Comparison of ENCODE assay signal across 14 cellular contexts in genomic region chr7:47265621-47266020, GRCh38.
A peak's percentile ranks its signal among the peaks of the same experiment; 100 is the strongest.
DNase-seq lines count a peak whose midpoint lies in the region; ATAC-seq, FAIRE-seq and TF ChIP-seq lines count a peak whose summit lies in the region.
"Had no signal": no experiment of that assay in that cellular context is flagged by ENCODE, and none has a peak within 500 bp of the region (broad histone marks: within the 10 kb centered on the region; RNA-seq: fewer than 3 reads in every experiment).

No MANE protein-coding gene starts in this region.

- H3K9ac ChIP-seq in adipocyte (ENCODE audit: low read length), result peak overlapping the region; percentile 68

- peaks cover 17% of the 10 kb centered on the region for H3K4me1 ChIP-seq in adipocyte (ENCODE audit: control insufficient read depth, insufficient read depth, low read length)
- H3K4me1 ChIP-seq in tibial artery, result peaks cover 0 to 18% (median 8%) of the 10 kb centered on the region in 4 donors
- H3K4me1 ChIP-seq: BE2C had no signal

- FAIRE-seq in HTR-8/SVneo (lab: Jason Lieb, UNC), result peak; percentile 16
- peak; percentile 53 for FAIRE-seq in urothelium cell line (lab: Jason Lieb, UNC)
- FAIRE-seq: D721Med had no signal

- DNase-seq in HTR-8/SVneo (ENCODE audit: insufficient read length, low spot score) (no peak), adipocyte (ENCODE audit: low read depth) (no peak), tibial artery (no peak), urothelium cell line (ENCODE audit: low spot score) (no peak), NCI-H2029 treated with DMSO at 0.1 percent for 48 hours (lab: John Stamatoyannopoulos, UW) (no peak), H7 (no peak)
- DNase-seq: CD4-positive, alpha-beta T cell; DMS79 had no signal

- H3K36me3 ChIP-seq in adipocyte (ENCODE audit: control insufficient read depth, insufficient read depth, low read length, severe bottlenecking), result no peaks in the 10 kb centered on the region
- H3K36me3 ChIP-seq in tibial artery, result no peaks in the 10 kb centered on the region
- no peaks in the 10 kb centered on the region for H3K36me3 ChIP-seq in H7 (replicated peaks; ENCODE audit: control insufficient read depth, insufficient read depth, low read length)
- H3K36me3 ChIP-seq: BE2C; BLaER1 treated with 17β-estradiol and CSF1 and Interleukin-3, amounts not matched to agents 10 nM and 100 nM had no signal

- H3K27ac ChIP-seq in tibial artery, result peak overlapping the region; percentile 26 to 45

- no peak overlapping the region for H3K4me3 ChIP-seq in adipocyte (ENCODE audit: low read length)
- no peak overlapping the region for H3K4me3 ChIP-seq in tibial artery
- no peak overlapping the region for H3K4me3 ChIP-seq in H7 (ENCODE audit: insufficient read depth, low read depth, low read length)
- H3K4me3 ChIP-seq: A549; BLaER1 treated with 17β-estradiol and CSF1 and Interleukin-3, amounts not matched to agents 10 nM and 100 nM; GM12878 had no signal

- no peak for TF ChIP-seq CTCF in tibial artery (IDR thresholded peaks at IDR 0.05)

- intact Hi-C loops in tibial artery (cut with DNase I; ENCODE audit: low total_unique reads), result loop anchor here (5.0 kb wide), 2 partner anchors 172 to 562 kb away; no protein-coding TSS in a partner anchor

- peaks cover 20% of the 10 kb centered on the region for H3K9me3 ChIP-seq in adipocyte (ENCODE audit: control insufficient read depth, low read length)
- peaks cover 0 to 5% (median 3%) of the 10 kb centered on the region in 3 donors for H3K9me3 ChIP-seq in tibial artery
- H3K9me3 ChIP-seq: BE2C had no signal

- H3K27me3 ChIP-seq in adipocyte (replicated peaks; ENCODE audit: control insufficient read depth, insufficient read depth, low read length) (peaks cover 3% of the 10 kb centered on the region), tibial artery (no peaks in the 10 kb centered on the region), H7 (ENCODE audit: control insufficient read depth, insufficient read depth, low read length) (no peaks in the 10 kb centered on the region)
- H3K27me3 ChIP-seq: BE2C; BLaER1 treated with 17β-estradiol and CSF1 and Interleukin-3, amounts not matched to agents 10 nM and 100 nM had no signal

- ATAC-seq in GM19395 (IDR thresholded peaks at IDR 0.05; ENCODE audit: unreplicated experiment), result no peak
